In the genomic region with DNA sequence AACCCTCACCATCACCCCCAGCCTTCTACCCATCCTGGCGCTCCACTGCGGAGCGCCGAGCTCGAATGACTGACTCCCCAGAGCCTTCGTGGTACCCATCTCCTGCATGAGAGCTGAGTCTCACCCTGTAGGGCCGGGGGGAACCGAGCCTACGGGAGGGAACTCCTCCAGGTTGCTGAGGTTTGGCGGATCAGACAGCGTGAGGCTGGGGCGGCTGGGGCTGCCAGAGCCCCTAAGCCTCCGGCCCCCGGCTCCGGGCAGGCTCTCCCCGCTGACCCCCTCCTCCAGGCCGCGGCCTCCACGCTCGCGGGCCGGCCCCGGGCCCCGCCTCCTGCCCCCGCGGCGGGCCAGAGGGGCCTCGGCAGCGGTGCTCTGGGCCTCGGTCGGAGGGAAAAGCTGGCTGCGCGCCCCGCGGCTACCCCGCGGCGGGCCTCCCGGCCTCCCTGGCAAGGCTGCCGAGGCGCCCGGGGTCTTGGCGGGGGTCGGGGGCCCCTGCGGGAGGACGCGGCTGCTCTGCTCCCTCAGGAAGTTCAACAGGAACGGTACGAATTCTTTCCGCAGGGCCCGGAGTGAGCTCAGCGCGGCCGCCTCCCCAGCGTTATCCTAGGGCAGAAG, we compare ENCODE assay signal across 8 cellular contexts. TPM values are rescaled to one million over a fixed set of nuclear protein-coding genes. Genes with fewer than 3 reads are reported as not detected.
DNase-seq lines count a peak whose midpoint lies in the region; ATAC-seq and TF ChIP-seq lines count a peak whose summit lies in the region.

No MANE protein-coding gene starts in this region.

- peaks cover 39% of the 10 kb centered on the region for H3K36me3 ChIP-seq in A673 (ENCODE audit: insufficient read depth, low read length, poor library complexity, severe bottlenecking)
- peaks cover 3 to 42% (median 14%) of the 10 kb centered on the region in 3 donors for H3K36me3 ChIP-seq in esophagus squamous epithelium
- no peaks in the 10 kb centered on the region for H3K36me3 ChIP-seq in neural cell (ENCODE audit: insufficient read depth, low read length)

- WGBS in esophagus squamous epithelium, 2 donors = 3 to 5% methylated on average over 4 to 14 of the region's 55 CpGs

- peak overlapping the region; percentile 71 for H3K4me2 ChIP-seq in neural cell (ENCODE audit: low read length)

- peak overlapping the region; percentile 82 for H3K9ac ChIP-seq in neural cell (ENCODE audit: low read length)

- TF ChIP-seq EP300 in neural cell (conservative IDR thresholded peaks at IDR 0.05; ENCODE audit: poor library complexity, severe bottlenecking) = no peak

- no peaks in the 10 kb centered on the region for H3K9me3 ChIP-seq in A673 (ENCODE audit: low read depth, low read length, poor library complexity, severe bottlenecking)
- H3K9me3 ChIP-seq in esophagus squamous epithelium = no peaks in the 10 kb centered on the region
- no peaks in the 10 kb centered on the region for H3K9me3 ChIP-seq in neural cell (ENCODE audit: low read length)

- DNase-seq in A673 (ENCODE audit: low spot score) (peak; percentile 27), esophagus squamous epithelium (lab: John Stamatoyannopoulos, UW) (no peak), midbrain (lab: John Stamatoyannopoulos, UW) (no peak), NCI-H510A treated with DMSO at 0.1 percent for 48 hours (lab: John Stamatoyannopoulos, UW) (no peak)

- H3K4me3 ChIP-seq in A673 (ENCODE audit: low read depth, low read length, poor library complexity, severe bottlenecking) = peak overlapping the region; percentile 82
- H3K4me3 ChIP-seq in WI38 (ENCODE audit: low read depth, low read length) = peak overlapping the region; percentile 82
- peak overlapping the region; percentile 68 to 99 (median 82) for H3K4me3 ChIP-seq in esophagus squamous epithelium
- peak overlapping the region; percentile 80 for H3K4me3 ChIP-seq in neural cell (ENCODE audit: low read length)

- H2AFZ ChIP-seq in neural cell (ENCODE audit: low read depth, low read length) = no peak overlapping the region

- H3K27me3 ChIP-seq in A673 (replicated peaks; ENCODE audit: insufficient read depth, low read depth, low read length, poor library complexity) (no peaks in the 10 kb centered on the region), esophagus squamous epithelium (no peaks in the 10 kb centered on the region), neural cell (ENCODE audit: insufficient read depth, low read depth, low read length) (no peaks in the 10 kb centered on the region)

- TF ChIP-seq CTCF in A673 (conservative IDR thresholded peaks at IDR 0.05; ENCODE audit: low read depth, low read length) = no peak
- TF ChIP-seq CTCF in WI38 (IDR thresholded peaks at IDR 0.05; ENCODE audit: low read depth, low read length) = no peak
- TF ChIP-seq CTCF in esophagus squamous epithelium (IDR thresholded peaks at IDR 0.05) = no peak
- TF ChIP-seq CTCF in neural cell (IDR thresholded peaks at IDR 0.05; ENCODE audit: poor library complexity, severe bottlenecking) = no peak

- H3K4me1 ChIP-seq in A673 (ENCODE audit: insufficient read depth, low read length, poor library complexity, severe bottlenecking) (peaks cover 6% of the 10 kb centered on the region), esophagus squamous epithelium (peaks cover 10 to 28% (median 13%) of the 10 kb centered on the region in 3 donors)

- intact Hi-C loops in A673 (cut with micrococcal nuclease; ENCODE audit: unreplicated experiment) (loop anchor here (2.0 kb wide), 1 partner anchor 191 kb away; no protein-coding TSS in a partner anchor), esophagus squamous epithelium (cut with DNase I) (loop anchor here (10.0 kb wide), 1 partner anchor 189 kb away; the partner anchor contains the start of gene TTBK2)

- no peaks in the 10 kb centered on the region for H4K20me1 ChIP-seq in neural cell (ENCODE audit: insufficient read depth)

- POLR2A ChIA-PET in A673 (lab: Charles Lee; ENCODE audit: low non-redundant PET) = interaction anchor here (0.6 kb wide), 1 partner anchor 14 kb away, joined by 12 read pairs; no protein-coding TSS in a partner anchor

- no peak for TF ChIP-seq RAD21 in neural cell (conservative IDR thresholded peaks at IDR 0.05)

- no peaks in the 10 kb centered on the region for H3K9me2 ChIP-seq in neural cell (ENCODE audit: insufficient read depth, low read length)

- ATAC-seq in GM18511 (IDR thresholded peaks at IDR 0.05; ENCODE audit: unreplicated experiment) = peak; percentile 33
- peak; percentile 39 for ATAC-seq in HG03135 (IDR thresholded peaks at IDR 0.05; ENCODE audit: unreplicated experiment)

- no peaks in the 10 kb centered on the region for H3F3A ChIP-seq in neural cell (ENCODE audit: insufficient read depth, low read length, poor library complexity, severe bottlenecking)

- peaks cover 8% of the 10 kb centered on the region for H3K79me2 ChIP-seq in neural cell (replicated peaks; ENCODE audit: insufficient read depth, low read length)

- H3K27ac ChIP-seq in A673 (ENCODE audit: low read depth, low read length, poor library complexity, severe bottlenecking) = peak overlapping the region; percentile 88
- H3K27ac ChIP-seq in esophagus squamous epithelium = peak overlapping the region; percentile 80 to 97 (median 94)
- peak overlapping the region; percentile 56 for H3K27ac ChIP-seq in neural cell (ENCODE audit: low read length)

- CTCF ChIA-PET in A673 (lab: Charles Lee) = no interaction called here

- TF ChIP-seq POLR2A in esophagus squamous epithelium (IDR thresholded peaks at IDR 0.05) = no peak

- BruUV-seq in A673 (replicated peaks; lab: Mats Ljungman, UMichigan) = no TSS peak

TF ChIP-seq in neural cell, 6 proteins besides CTCF, POLR2A, EP300 and RAD21:
- no peak for TF ChIP-seq POLR2AphosphoS5 (IDR thresholded peaks at IDR 0.05)
- TF ChIP-seq TAF1 (IDR thresholded peaks at IDR 0.05; ENCODE audit: low read depth) = peak; percentile 13
- TF ChIP-seq MXI1 (conservative IDR thresholded peaks at IDR 0.05; ENCODE audit: poor library complexity, severe bottlenecking) = no peak
- TF ChIP-seq, protein P1, sequence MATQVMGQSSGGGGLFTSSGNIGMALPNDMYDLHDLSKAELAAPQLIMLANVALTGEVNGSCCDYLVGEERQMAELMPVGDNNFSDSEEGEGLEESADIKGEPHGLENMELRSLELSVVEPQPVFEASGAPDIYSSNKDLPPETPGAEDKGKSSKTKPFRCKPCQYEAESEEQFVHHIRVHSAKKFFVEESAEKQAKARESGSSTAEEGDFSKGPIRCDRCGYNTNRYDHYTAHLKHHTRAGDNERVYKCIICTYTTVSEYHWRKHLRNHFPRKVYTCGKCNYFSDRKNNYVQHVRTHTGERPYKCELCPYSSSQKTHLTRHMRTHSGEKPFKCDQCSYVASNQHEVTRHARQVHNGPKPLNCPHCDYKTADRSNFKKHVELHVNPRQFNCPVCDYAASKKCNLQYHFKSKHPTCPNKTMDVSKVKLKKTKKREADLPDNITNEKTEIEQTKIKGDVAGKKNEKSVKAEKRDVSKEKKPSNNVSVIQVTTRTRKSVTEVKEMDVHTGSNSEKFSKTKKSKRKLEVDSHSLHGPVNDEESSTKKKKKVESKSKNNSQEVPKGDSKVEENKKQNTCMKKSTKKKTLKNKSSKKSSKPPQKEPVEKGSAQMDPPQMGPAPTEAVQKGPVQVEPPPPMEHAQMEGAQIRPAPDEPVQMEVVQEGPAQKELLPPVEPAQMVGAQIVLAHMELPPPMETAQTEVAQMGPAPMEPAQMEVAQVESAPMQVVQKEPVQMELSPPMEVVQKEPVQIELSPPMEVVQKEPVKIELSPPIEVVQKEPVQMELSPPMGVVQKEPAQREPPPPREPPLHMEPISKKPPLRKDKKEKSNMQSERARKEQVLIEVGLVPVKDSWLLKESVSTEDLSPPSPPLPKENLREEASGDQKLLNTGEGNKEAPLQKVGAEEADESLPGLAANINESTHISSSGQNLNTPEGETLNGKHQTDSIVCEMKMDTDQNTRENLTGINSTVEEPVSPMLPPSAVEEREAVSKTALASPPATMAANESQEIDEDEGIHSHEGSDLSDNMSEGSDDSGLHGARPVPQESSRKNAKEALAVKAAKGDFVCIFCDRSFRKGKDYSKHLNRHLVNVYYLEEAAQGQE (IDR thresholded peaks at IDR 0.05; ENCODE audit: borderline replicate concordance) = no peak
- no peak for TF ChIP-seq SMC3 (conservative IDR thresholded peaks at IDR 0.05; ENCODE audit: poor library complexity)
- no peak for TF ChIP-seq EZH2 (IDR thresholded peaks at IDR 0.05; ENCODE audit: borderline replicate concordance, insufficient read depth, low read length, poor library complexity, severe bottlenecking)

RNA-seq across cellular contexts. Expression of gene CDAN1, which starts 0.6 kb away (rescaled TPM):
- 26.9 and 29.5 TPM in 2 replicates for total RNA-seq in A673 (2021)
- total RNA-seq in esophagus squamous epithelium = 1 to 10 TPM; 7.8 to 9.7 (median 8.6) TPM
- 14.4 and 16.8 TPM in 2 replicates for polyA plus RNA-seq in neural cell
- polyA minus RNA-seq in neural cell = 11.0 and 11.7 TPM in 2 replicates
